Comparison of ENCODE assay signal across 17 cellular contexts in genomic region chr7:2580636-2581035, GRCh38. TPM values are rescaled to one million over a fixed set of nuclear protein-coding genes. Genes with fewer than 3 reads are reported as not detected.
DNase-seq lines count a peak whose midpoint lies in the region; ATAC-seq and TF ChIP-seq lines count a peak whose summit lies in the region.
"Had no signal": no experiment of that assay in that cellular context is flagged by ENCODE, and none has a peak within 500 bp of the region (broad histone marks: within the 10 kb centered on the region; RNA-seq: fewer than 3 reads in every experiment).

No MANE protein-coding gene starts in this region.

- H3K36me3 Mint-ChIP-seq in WTC11: 0 out of 2 replicates have a peak, but pooled peaks cover 3% of the 10 kb centered on the region

- H3K27me3 Mint-ChIP-seq in WTC11 (ENCODE audit: low read depth): no peaks in the 10 kb centered on the region
- H3K27me3 Mint-ChIP-seq: B cell; CD4-positive, alpha-beta memory T cell had no signal

- POLR2A ChIA-PET in WTC11 (lab: Charles Lee): no interaction called here

- H3K27me3 ChIP-seq in breast epithelium: no peaks in the 10 kb centered on the region

- no peak overlapping the region for H3K27ac ChIP-seq in breast epithelium

- CTCF ChIA-PET in WTC11 (lab: Charles Lee): no interaction called here

- DNase-seq in D341Med (ENCODE audit: low spot score) (peak; percentile 9), NAMALWA (ENCODE audit: low spot score) (peak; percentile 48), WTC11 (ENCODE audit: low spot score) (no peak), anterior cingulate cortex (lab: John Stamatoyannopoulos, UW) (no peak), breast epithelium (ENCODE audit: low spot score in 2 of 2) (no peak)
- DNase-seq in stimulated activated CD4-positive, alpha-beta T cell treated with anti-CD3 and anti-CD28 coated beads, Interleukin-1b, Interleukin-23, amount 100 ng/mL, for 48 hours: no peak
- DNase-seq: C1 segment of cervical spinal cord; Calu3; CD4-positive, alpha-beta memory T cell; COR-L47; DMS153; DND-41; GOT3; H7; HFFc6 had no signal

- H3K4me3 Mint-ChIP-seq in WTC11: no peak overlapping the region
- H3K4me3 Mint-ChIP-seq: B cell; CD4-positive, alpha-beta memory T cell; HFFc6 had no signal

- no peak for ATAC-seq in WTC11
- ATAC-seq: HCT116 had no signal

- no peak for TF ChIP-seq POLR2A in breast epithelium (IDR thresholded peaks at IDR 0.05)

- peak overlapping the region; percentile 65; the same call in 1 of the 2 replicates for H3K27ac Mint-ChIP-seq in WTC11
- H3K27ac Mint-ChIP-seq: B cell, HFFc6 had no signal

- no peaks in the 10 kb centered on the region for H3K4me1 ChIP-seq in breast epithelium

- no peaks in the 10 kb centered on the region for H3K9me3 ChIP-seq in breast epithelium

- TF ChIP-seq CTCF in WTC11 (IDR thresholded peaks at IDR 0.05) (no peak), breast epithelium (IDR thresholded peaks at IDR 0.05) (no peak)

- H3K4me1 Mint-ChIP-seq in WTC11: peaks cover 9% of the 10 kb centered on the region
- H3K4me1 Mint-ChIP-seq: CD4-positive, alpha-beta memory T cell had no signal

- no peaks in the 10 kb centered on the region for H3K9me3 Mint-ChIP-seq in WTC11
- H3K9me3 Mint-ChIP-seq: CD4-positive, alpha-beta memory T cell; HFFc6 had no signal

- H3K4me3 ChIP-seq in breast epithelium: no peak overlapping the region

- intact Hi-C loops in breast epithelium (cut with DNase I; ENCODE audit: low total_unique reads): no loop called here

- H3K36me3 ChIP-seq in breast epithelium: no peaks in the 10 kb centered on the region

TF ChIP-seq in WTC11, 78 proteins besides CTCF, POLR2A, EP300 and RAD21:
- no peak for TF ChIP-seq CBFB (CRISPR knock-in tag; IDR thresholded peaks at IDR 0.05; ENCODE audit: low read depth)
- TF ChIP-seq SP1 (CRISPR knock-in tag; conservative IDR thresholded peaks at IDR 0.05): no peak
- no peak for TF ChIP-seq FOXJ3 (CRISPR knock-in tag; IDR thresholded peaks at IDR 0.05; ENCODE audit: borderline replicate concordance)
- TF ChIP-seq ZNF317 (CRISPR knock-in tag; IDR thresholded peaks at IDR 0.05; ENCODE audit: borderline replicate concordance, low read depth): no peak
- no peak for TF ChIP-seq MXD4 (CRISPR knock-in tag; IDR thresholded peaks at IDR 0.05; ENCODE audit: borderline replicate concordance)
- TF ChIP-seq FOXK1 (CRISPR knock-in tag; IDR thresholded peaks at IDR 0.05): no peak
- TF ChIP-seq ZNF423 (CRISPR knock-in tag; IDR thresholded peaks at IDR 0.05): no peak
- TF ChIP-seq NFATC4 (CRISPR knock-in tag; IDR thresholded peaks at IDR 0.05): no peak
- no peak for TF ChIP-seq TP53 (CRISPR knock-in tag; IDR thresholded peaks at IDR 0.05)
- no peak for TF ChIP-seq KAT7 (CRISPR knock-in tag; IDR thresholded peaks at IDR 0.05; ENCODE audit: borderline replicate concordance)
- TF ChIP-seq GABPB1 (CRISPR knock-in tag; IDR thresholded peaks at IDR 0.05): no peak
- no peak for TF ChIP-seq ETV6 (CRISPR knock-in tag; IDR thresholded peaks at IDR 0.05)
- no peak for TF ChIP-seq ARID4B (CRISPR knock-in tag; IDR thresholded peaks at IDR 0.05; ENCODE audit: borderline replicate concordance)
- TF ChIP-seq ERG (CRISPR knock-in tag; IDR thresholded peaks at IDR 0.05): no peak
- no peak for TF ChIP-seq TCF7 (CRISPR knock-in tag; IDR thresholded peaks at IDR 0.05; ENCODE audit: low read depth)
- no peak for TF ChIP-seq NFYB (CRISPR knock-in tag; conservative IDR thresholded peaks at IDR 0.05; ENCODE audit: low read depth)
- TF ChIP-seq ZBTB21 (CRISPR knock-in tag; IDR thresholded peaks at IDR 0.05; ENCODE audit: borderline replicate concordance): no peak

RNA-seq across cellular contexts. Expression of gene IQCE, which starts 21.9 kb away (rescaled TPM):
- 4.4 to 4.7 TPM (median 4.6 TPM) in 3 replicates for total RNA-seq in WTC11 (2021)
- 10 to 100 TPM; 13.4 to 22.7 (median 13.8) TPM for total RNA-seq in breast epithelium

RNA-seq across cellular contexts. Expression of gene BRAT1, which starts 25.3 kb away (rescaled TPM):
- total RNA-seq in WTC11 (2021) (44.0 to 50.0 TPM (median 46.1 TPM) in 3 replicates), breast epithelium (10 to 100 TPM; 20.8 to 36.4 (median 28.4) TPM)

RNA-seq across cellular contexts. Expression of gene TTYH3, which starts 51.1 kb away (rescaled TPM):
- 178 to 190 TPM (median 181 TPM) in 3 replicates for total RNA-seq in WTC11 (2021)
- 10 to 100 TPM; 11.6 to 17.9 (median 17.4) TPM for total RNA-seq in breast epithelium

Comparison
In these comparisons a context has a peak if more than half of its experiments do, and no peak if none do; other contexts are left out.
1. DNase-seq: peak in D341Med (single experiment) and NAMALWA (single experiment); none in WTC11 (single experiment), anterior cingulate cortex (0 of 58), stimulated activated CD4-positive, alpha-beta T cell treated with anti-CD3 and anti-CD28 coated beads, Interleukin-1b, Interleukin-23, amount 100 ng/mL, for 48 hours (single experiment) and breast epithelium (0 of 2).